Comparison of ENCODE assay signal across 1 cellular context in the genomic region with DNA sequence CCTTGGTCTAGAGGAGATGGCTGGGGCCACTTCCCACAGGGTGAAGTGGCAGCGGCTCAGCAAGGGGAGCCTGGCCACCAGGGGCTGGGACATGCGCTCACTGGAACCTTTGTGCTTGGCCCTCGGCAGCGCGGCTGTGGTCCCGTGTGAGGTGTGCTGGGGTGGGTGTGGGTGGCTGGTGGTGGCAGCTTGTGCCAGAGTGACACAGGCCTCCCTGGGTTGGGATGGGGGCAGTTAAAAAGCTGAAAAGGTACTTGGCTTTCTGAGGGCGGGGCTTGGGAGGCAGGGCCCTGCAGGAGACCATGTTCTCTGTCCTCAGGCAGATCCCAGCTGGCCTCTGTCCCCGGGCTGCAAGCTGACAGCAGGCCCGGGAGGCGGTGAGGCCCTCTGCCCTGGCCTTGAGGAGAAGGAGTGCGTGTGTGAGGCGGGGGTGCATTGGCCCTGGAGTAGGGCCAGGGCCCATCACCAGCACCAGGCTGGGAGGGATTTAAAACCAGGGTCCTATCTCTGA.
TF ChIP-seq lines count a peak whose summit lies in the region.

No MANE protein-coding gene starts in this region.

TF ChIP-seq in H1, 55 proteins besides CTCF, POLR2A, EP300 and RAD21:
- TF ChIP-seq HDAC2 (IDR thresholded peaks at IDR 0.05; ENCODE audit: borderline replicate concordance in 1 of 2, low read depth in 2 of 2, low read length in 2 of 2) (no peak), KDM5A (IDR thresholded peaks at IDR 0.05; ENCODE audit: low read length) (no peak), SRF (IDR thresholded peaks at IDR 0.05; ENCODE audit: low read depth, low read length) (no peak), KDM1A (IDR thresholded peaks at IDR 0.05; ENCODE audit: borderline replicate concordance, low read length) (no peak)
